Comparison of ENCODE assay signal across 25 cellular contexts in the genomic region with DNA sequence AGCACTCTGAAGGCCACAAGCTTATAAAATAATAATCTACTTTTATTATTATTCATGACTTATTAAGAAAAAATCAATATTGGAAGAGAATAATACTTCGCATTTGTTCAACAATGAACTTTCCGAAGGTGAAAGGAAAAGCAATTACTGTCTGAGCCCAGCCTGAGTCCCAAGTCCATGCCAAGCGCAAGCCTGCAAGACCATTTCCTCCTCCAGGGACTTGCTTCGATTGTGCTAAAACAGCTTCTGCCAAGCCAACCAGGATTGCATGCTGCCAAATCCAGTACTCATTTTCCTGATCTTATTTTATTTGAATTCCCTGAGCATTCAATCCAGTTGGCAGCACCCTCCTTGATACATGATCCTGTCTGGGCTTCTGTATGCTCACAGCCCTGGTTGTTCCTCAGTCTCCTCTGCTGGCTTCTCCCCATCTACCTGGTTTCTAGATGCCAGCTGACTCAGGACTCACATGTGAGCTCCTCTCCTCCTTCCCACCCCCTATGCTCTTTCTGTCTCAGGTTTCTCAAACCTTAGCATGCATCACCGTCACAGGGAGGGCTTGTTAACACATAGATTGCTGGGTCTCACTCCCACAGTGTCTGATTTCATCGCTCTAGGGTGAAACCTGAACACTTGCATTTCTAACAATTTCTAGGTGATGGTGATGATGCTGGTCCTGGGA. TPM values are rescaled to one million over a fixed set of nuclear protein-coding genes. Genes with fewer than 3 reads are reported as not detected.
DNase-seq lines count a peak whose midpoint lies in the region; ATAC-seq and TF ChIP-seq lines count a peak whose summit lies in the region.
"Had no signal": no experiment of that assay in that cellular context is flagged by ENCODE, and none has a peak within 500 bp of the region (broad histone marks: within the 10 kb centered on the region; RNA-seq: fewer than 3 reads in every experiment).

No MANE protein-coding gene starts in this region.

- H3K9me3 Mint-ChIP-seq in HFFc6: no peaks in the 10 kb centered on the region
- H3K9me3 Mint-ChIP-seq: type B pancreatic cell had no signal

- in situ Hi-C loops in G401 (cut with HindIII; ENCODE audit: low sequenced_read_pairs): no loop called here

- TF ChIP-seq CTCF in right lobe of liver (IDR thresholded peaks at IDR 0.05): no peak
- TF ChIP-seq CTCF in left lung (IDR thresholded peaks at IDR 0.05): no peak
- no peak for TF ChIP-seq CTCF in HFFc6 (IDR thresholded peaks at IDR 0.05)

- H3K27ac ChIP-seq in epithelial cell of prostate (no peak overlapping the region), right lobe of liver (no peak overlapping the region), left lung (no peak overlapping the region)
- H3K27ac ChIP-seq: ascending aorta, dorsolateral prefrontal cortex, pancreas had no signal

- DNase-seq in G401 (ENCODE audit: low spot score) (peak; percentile 1), NCI-H446 treated with DMSO at 0.1 percent for 48 hours (lab: John Stamatoyannopoulos, UW) (peak; percentile 31), epithelial cell of prostate (ENCODE audit: low read depth, low spot score) (peak; percentile 1), pons (ENCODE audit: low spot score) (peak; percentile 12), right lobe of liver (no peak), left lung (no peak), HFFc6 (no peak)
- DNase-seq in activated CD4-positive, alpha-beta T cell treated with anti-CD3 and anti-CD28 coated beads for 4 hours: no peak
- DNase-seq: activated CD4-positive, alpha-beta memory T cell treated with anti-CD3 and anti-CD28 coated beads for 36 hours; activated CD4-positive, CD25-positive, alpha-beta regulatory T cell; activated naive CD8-positive, alpha-beta T cell treated with anti-CD3 and anti-CD28 coated beads for 36 hours; dorsolateral prefrontal cortex; GF-D8; KBM-7; NCI-H146; NCI-H345; NCI-H82; nephron progenitor cell; pancreas; SHP77; stimulated activated naive CD8-positive, alpha-beta T cell treated with anti-CD3 and anti-CD28 coated beads, Interleukin-15, amount 100 ng/mL, for 72 hours had no signal

- no peak for TF ChIP-seq POLR2A in right lobe of liver (IDR thresholded peaks at IDR 0.05)

- H3K36me3 ChIP-seq in right lobe of liver (no peaks in the 10 kb centered on the region), left lung (no peaks in the 10 kb centered on the region)
- H3K36me3 ChIP-seq: ascending aorta, pancreas had no signal

- H3K4me3 Mint-ChIP-seq in HFFc6: no peak overlapping the region
- H3K4me3 Mint-ChIP-seq: activated CD4-positive, alpha-beta memory T cell treated with anti-CD3 and anti-CD28 coated beads for 36 hours; activated naive CD8-positive, alpha-beta T cell treated with anti-CD3 and anti-CD28 coated beads for 36 hours; mesothelial cell of epicardium; nephron progenitor cell; stimulated activated naive CD8-positive, alpha-beta T cell treated with anti-CD3 and anti-CD28 coated beads, Interleukin-15, amount 100 ng/mL, for 72 hours; type B pancreatic cell had no signal

- H3K27me3 ChIP-seq in right lobe of liver: no peaks in the 10 kb centered on the region
- no peaks in the 10 kb centered on the region for H3K27me3 ChIP-seq in left lung
- H3K27me3 ChIP-seq: ascending aorta, dorsolateral prefrontal cortex, pancreas had no signal

- intact Hi-C loops in right lobe of liver (cut with DNase I): no loop called here
- intact Hi-C loops in left lung (cut with DNase I): no loop called here

- H3K4me3 ChIP-seq in right lobe of liver: no peak overlapping the region
- no peak overlapping the region for H3K4me3 ChIP-seq in left lung
- H3K4me3 ChIP-seq: ascending aorta, dorsolateral prefrontal cortex, pancreas had no signal

- H3K9me3 ChIP-seq in right lobe of liver (no peaks in the 10 kb centered on the region), left lung (no peaks in the 10 kb centered on the region)
- H3K9me3 ChIP-seq: pancreas had no signal

- H3K4me1 ChIP-seq in right lobe of liver: no peaks in the 10 kb centered on the region
- H3K4me1 ChIP-seq in left lung: no peaks in the 10 kb centered on the region
- H3K4me1 ChIP-seq: ascending aorta, pancreas had no signal

- ATAC-seq in right lobe of liver: no peak
- no peak for ATAC-seq in left lung
- ATAC-seq: sciatic nerve; stimulated activated naive CD8-positive, alpha-beta T cell treated with anti-CD3 and anti-CD28 coated beads, Interleukin-15, amount 100 ng/mL, for 72 hours had no signal

- H3K4me1 Mint-ChIP-seq in HFFc6 (ENCODE audit: low read depth): no peaks in the 10 kb centered on the region
- H3K4me1 Mint-ChIP-seq: activated naive CD8-positive, alpha-beta T cell treated with anti-CD3 and anti-CD28 coated beads for 36 hours; mesothelial cell of epicardium; stimulated activated naive CD8-positive, alpha-beta T cell treated with anti-CD3 and anti-CD28 coated beads, Interleukin-15, amount 100 ng/mL, for 72 hours had no signal

- 67% methylated on average over 6 of the region's 6 CpGs for WGBS in right lobe of liver (ENCODE audit: insufficient coverage, low coverage, low lambda C conversion rate, missing lambda C conversion rate)

- no peaks in the 10 kb centered on the region for H3K36me3 Mint-ChIP-seq in HFFc6 (ENCODE audit: low read depth)
- H3K36me3 Mint-ChIP-seq: activated CD4-positive, alpha-beta memory T cell treated with anti-CD3 and anti-CD28 coated beads for 36 hours; mesothelial cell of epicardium; type B pancreatic cell had no signal

- H3K27me3 Mint-ChIP-seq in HFFc6 (ENCODE audit: insufficient read depth): peaks cover 6% of the 10 kb centered on the region; the same call in 1 of the 2 replicates
- H3K27me3 Mint-ChIP-seq: activated CD4-positive, alpha-beta memory T cell treated with anti-CD3 and anti-CD28 coated beads for 36 hours; stimulated activated naive CD8-positive, alpha-beta T cell treated with anti-CD3 and anti-CD28 coated beads, Interleukin-15, amount 100 ng/mL, for 72 hours had no signal

- H3K27ac Mint-ChIP-seq in HFFc6: no peak overlapping the region
- H3K27ac Mint-ChIP-seq: activated CD4-positive, alpha-beta memory T cell treated with anti-CD3 and anti-CD28 coated beads for 36 hours; activated naive CD8-positive, alpha-beta T cell treated with anti-CD3 and anti-CD28 coated beads for 36 hours; mesothelial cell of epicardium; nephron progenitor cell; stimulated activated naive CD8-positive, alpha-beta T cell treated with anti-CD3 and anti-CD28 coated beads, Interleukin-15, amount 100 ng/mL, for 72 hours; type B pancreatic cell had no signal

RNA-seq across cellular contexts. Expression of a gene that starts 55.9 kb away (rescaled TPM):
- total RNA-seq in G401 (2014; rRNA removed; shearing (Covaris generic)): 84.9 and 95.9 TPM in 2 replicates
- total RNA-seq in right lobe of liver: 100 to 1,000 TPM in 5 of 6 experiments, 10 to 100 TPM in 1; 82.5 to 260 (median 116) TPM
- 100 to 1,000 TPM; 121 to 149 TPM for total RNA-seq in left lung
- 100 to 1,000 TPM; 179 to 208 (median 199) TPM for total RNA-seq in HFFc6 (2021; fragmentation: NEBNext Ultra II Directional; extraction: Animal tissue kit (Norgen Biotek cat#: 25700))

Comparison
In these comparisons a context has a peak if more than half of its experiments do, and no peak if none do; other contexts are left out.
1. DNase-seq: peak in G401 (single experiment), NCI-H446 treated with DMSO at 0.1 percent for 48 hours (single experiment), epithelial cell of prostate (single experiment) and pons (single experiment); none in right lobe of liver (0 of 3), activated CD4-positive, alpha-beta T cell treated with anti-CD3 and anti-CD28 coated beads for 4 hours (0 of 2), left lung (0 of 2) and HFFc6 (single experiment).